ENCODE assay signal across 23 cellular contexts in the genomic region with DNA sequence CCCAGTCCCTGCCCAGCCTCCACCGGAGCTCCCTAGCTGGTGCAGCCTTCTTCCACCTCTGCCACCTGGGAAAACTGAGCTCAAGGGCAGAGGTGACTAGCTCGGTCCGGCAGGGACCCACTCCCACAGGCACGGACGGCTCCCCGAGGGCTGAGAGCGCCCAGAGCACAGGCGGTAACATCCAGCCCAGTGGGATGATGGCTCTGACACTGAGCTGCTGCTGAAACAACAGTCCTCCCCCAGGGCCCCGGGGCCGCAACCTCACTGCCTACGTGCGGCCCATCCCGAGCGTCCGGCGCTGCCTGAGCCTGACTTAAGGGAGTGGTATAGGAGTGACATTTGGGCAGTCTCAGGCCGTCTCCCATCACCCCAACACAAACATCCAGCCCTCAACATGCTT. TPM values are rescaled to one million over a fixed set of nuclear protein-coding genes. Genes with fewer than 3 reads are reported as not detected.
"Had no signal": no experiment of that assay in that cellular context is flagged by ENCODE, and none has a peak within 500 bp of the region (broad histone marks: within the 10 kb centered on the region; RNA-seq: fewer than 3 reads in every experiment).

No MANE protein-coding gene starts in this region.

- H3K4me3 Mint-ChIP-seq: activated B cell treated with CpG ODN at 0.5 μM for 24 hours; activated CD4-positive, alpha-beta T cell treated with anti-CD3 and anti-CD28 coated beads, Interleukin-2, amount 10 ng/mL, durations not matched to agents 24 days and 14 days; activated CD8-positive, alpha-beta memory T cell treated with anti-CD3 and anti-CD28 coated beads, Interleukin-2, amount 10 ng/mL, durations not matched to agents 7 days and 5 days; activated naive CD8-positive, alpha-beta T cell treated with anti-CD3 and anti-CD28 coated beads, Interleukin-2, amount 50 U/mL, for 24 hours; activated T-cell treated with anti-CD3 and anti-CD28 coated beads, Interleukin-2, amount 50 U/mL, for 24 hours; activated T-helper 1 cell treated with anti-CD3 and anti-CD28 coated beads, Interleukin-12 subunit alpha, Interleukin-12 subunit beta, Interleukin-2, Interleukin-4 antibody, amounts not matched to agents 30 ng/mL and 10 ng/mL and 1 ng/mL, durations not matched to agents 14 hours and 24 hours and 36 hours; central memory CD8-positive, alpha-beta T cell had no signal

- H3K36me3 Mint-ChIP-seq: activated CD8-positive, alpha-beta memory T cell treated with anti-CD3 and anti-CD28 coated beads, Interleukin-2, amount 10 ng/mL, durations not matched to agents 7 days and 5 days had no signal

- DNase-seq: activated B cell treated with CpG ODN at 0.5 μM for 24 hours; activated CD4-positive, alpha-beta T cell treated with anti-CD3 and anti-CD28 coated beads for 1 hour; activated CD4-positive, alpha-beta T cell treated with anti-CD3 and anti-CD28 coated beads, Interleukin-2, amount 10 ng/mL, durations not matched to agents 24 days and 14 days; activated CD4-positive, alpha-beta T cell treated with anti-CD3 and anti-CD28 coated beads, Interleukin-2, amount 50 U/mL, for 48 hours; activated CD8-positive, alpha-beta memory T cell treated with anti-CD3 and anti-CD28 coated beads, Interleukin-2, amount 10 ng/mL, durations not matched to agents 7 days and 5 days; activated effector memory CD4-positive, alpha-beta T cell treated with Interleukin-2 at 50 U/mL for 16 hours; activated naive CD4-positive, alpha-beta T cell; activated naive CD8-positive, alpha-beta T cell treated with anti-CD3 and anti-CD28 coated beads, Interleukin-2, amount 50 U/mL, for 24 hours; activated T-cell treated with anti-CD3 and anti-CD28 coated beads, Interleukin-2, amount 50 U/mL, for 24 hours; amniotic stem cell; body of pancreas; MG63; NCI-H1436; NCI-H2029 treated with DMSO at 0.1 percent for 48 hours; PC-3; SIG-M5; T-helper 2 cell; T1000 had no signal

- H3K4me3 ChIP-seq: ascending aorta, body of pancreas, K562, MG63 had no signal

- H3K9me3 ChIP-seq: ascending aorta, body of pancreas, MG63 had no signal

- H3K27ac ChIP-seq: ascending aorta, body of pancreas had no signal

- ATAC-seq: activated CD8-positive, alpha-beta memory T cell treated with anti-CD3 and anti-CD28 coated beads, Interleukin-2, amount 10 ng/mL, durations not matched to agents 7 days and 5 days; activated naive CD4-positive, alpha-beta T cell treated with anti-CD3 and anti-CD28 coated beads, Interleukin-2, amount 50 U/mL, for 72 hours; body of pancreas had no signal

- H3K4me1 ChIP-seq: ascending aorta had no signal

- H3K27ac Mint-ChIP-seq: activated B cell treated with CpG ODN at 0.5 μM for 24 hours; activated CD4-positive, alpha-beta T cell treated with anti-CD3 and anti-CD28 coated beads, Interleukin-2, amount 10 ng/mL, durations not matched to agents 24 days and 14 days; activated CD8-positive, alpha-beta memory T cell treated with anti-CD3 and anti-CD28 coated beads, Interleukin-2, amount 10 ng/mL, durations not matched to agents 7 days and 5 days; activated naive CD4-positive, alpha-beta T cell treated with anti-CD3 and anti-CD28 coated beads, Interleukin-2, amount 50 U/mL, for 72 hours; activated naive CD8-positive, alpha-beta T cell treated with anti-CD3 and anti-CD28 coated beads, Interleukin-2, amount 50 U/mL, for 24 hours; activated T-cell treated with anti-CD3 and anti-CD28 coated beads, Interleukin-2, amount 50 U/mL, for 24 hours; activated T-helper 1 cell treated with anti-CD3 and anti-CD28 coated beads, Interleukin-12 subunit alpha, Interleukin-12 subunit beta, Interleukin-2, Interleukin-4 antibody, amounts not matched to agents 30 ng/mL and 10 ng/mL and 1 ng/mL, durations not matched to agents 14 hours and 24 hours and 36 hours had no signal

- H3K9me3 Mint-ChIP-seq: activated B cell treated with CpG ODN at 0.5 μM for 24 hours; activated CD4-positive, alpha-beta T cell treated with anti-CD3 and anti-CD28 coated beads, Interleukin-2, amount 10 ng/mL, durations not matched to agents 24 days and 14 days; activated naive CD4-positive, alpha-beta T cell treated with anti-CD3 and anti-CD28 coated beads, Interleukin-2, amount 50 U/mL, for 72 hours; activated naive CD8-positive, alpha-beta T cell treated with anti-CD3 and anti-CD28 coated beads, Interleukin-2, amount 50 U/mL, for 24 hours; activated T-cell treated with anti-CD3 and anti-CD28 coated beads, Interleukin-2, amount 50 U/mL, for 24 hours; activated T-helper 1 cell treated with anti-CD3 and anti-CD28 coated beads, Interleukin-12 subunit alpha, Interleukin-12 subunit beta, Interleukin-2, Interleukin-4 antibody, amounts not matched to agents 30 ng/mL and 10 ng/mL and 1 ng/mL, durations not matched to agents 14 hours and 24 hours and 36 hours; central memory CD8-positive, alpha-beta T cell had no signal

- H3K36me3 ChIP-seq: ascending aorta, MG63 had no signal

- H3K4me1 Mint-ChIP-seq: activated CD4-positive, alpha-beta T cell treated with anti-CD3 and anti-CD28 coated beads, Interleukin-2, amount 10 ng/mL, durations not matched to agents 24 days and 14 days had no signal

RNA-seq across cellular contexts. Expression of gene FAM163B, which starts 3.7 kb away (rescaled TPM):
- total RNA-seq: activated B cell treated with CpG ODN at 0.5 μM for 24 hours; activated CD4-positive, alpha-beta T cell treated with anti-CD3 and anti-CD28 coated beads, Interleukin-2, amount 10 ng/mL, durations not matched to agents 24 days and 14 days; activated CD8-positive, alpha-beta memory T cell treated with anti-CD3 and anti-CD28 coated beads, Interleukin-2, amount 10 ng/mL, durations not matched to agents 7 days and 5 days; activated naive CD4-positive, alpha-beta T cell treated with anti-CD3 and anti-CD28 coated beads, Interleukin-2, amount 50 U/mL, for 72 hours; activated T-helper 1 cell treated with anti-CD3 and anti-CD28 coated beads, Interleukin-12 subunit alpha, Interleukin-12 subunit beta, Interleukin-2, Interleukin-4 antibody, amounts not matched to agents 30 ng/mL and 10 ng/mL and 1 ng/mL, durations not matched to agents 14 hours and 24 hours and 36 hours; ascending aorta; K562; PC-3 had no signal

RNA-seq across cellular contexts. Expression of gene DBH, which starts 30.7 kb away (rescaled TPM):
- total RNA-seq: activated B cell treated with CpG ODN at 0.5 μM for 24 hours; activated CD4-positive, alpha-beta T cell treated with anti-CD3 and anti-CD28 coated beads, Interleukin-2, amount 10 ng/mL, durations not matched to agents 24 days and 14 days; activated CD8-positive, alpha-beta memory T cell treated with anti-CD3 and anti-CD28 coated beads, Interleukin-2, amount 10 ng/mL, durations not matched to agents 7 days and 5 days; activated naive CD4-positive, alpha-beta T cell treated with anti-CD3 and anti-CD28 coated beads, Interleukin-2, amount 50 U/mL, for 72 hours; activated T-helper 1 cell treated with anti-CD3 and anti-CD28 coated beads, Interleukin-12 subunit alpha, Interleukin-12 subunit beta, Interleukin-2, Interleukin-4 antibody, amounts not matched to agents 30 ng/mL and 10 ng/mL and 1 ng/mL, durations not matched to agents 14 hours and 24 hours and 36 hours; ascending aorta; body of pancreas; K562; PC-3 had no signal
